20 cellular contexts compared by ENCODE assay signal in the genomic region with DNA sequence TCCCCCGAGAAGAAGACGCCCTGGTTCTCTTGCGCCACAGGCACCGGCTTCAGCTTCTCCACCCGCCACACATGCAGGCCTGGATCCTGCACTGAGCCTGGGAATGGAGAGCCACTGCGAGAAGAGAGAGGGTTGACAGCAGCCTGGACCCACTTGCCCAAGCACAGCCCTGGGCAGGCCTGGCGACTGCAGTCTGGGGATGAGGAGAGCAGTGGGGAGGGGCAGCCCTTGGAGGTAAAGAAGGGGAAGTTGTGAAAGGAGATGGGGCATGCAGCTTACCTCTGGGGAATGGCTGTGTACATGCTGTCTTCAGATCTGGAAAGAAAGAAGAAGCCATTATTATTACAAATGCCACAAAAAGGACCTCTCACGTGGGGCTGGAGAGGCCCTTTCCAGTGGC.
DNase-seq lines count a peak whose midpoint lies in the region; ATAC-seq and TF ChIP-seq lines count a peak whose summit lies in the region.
"Had no signal": no experiment of that assay in that cellular context is flagged by ENCODE, and none has a peak within 500 bp of the region (broad histone marks: within the 10 kb centered on the region; RNA-seq: fewer than 3 reads in every experiment).

No MANE protein-coding gene starts in this region.

- no peak for ATAC-seq in stimulated activated memory B cell treated with anti-CD40 and anti-IgM and Interleukin-4, amounts not matched to agents 10 μg/mL and 1 μg/mL and 100 μg/mL, for 72 hours
- ATAC-seq in GM19455 (IDR thresholded peaks at IDR 0.05; ENCODE audit: unreplicated experiment), result no peak
- no peak for ATAC-seq in GM18868 (IDR thresholded peaks at IDR 0.05; ENCODE audit: unreplicated experiment)
- ATAC-seq in GM19351 (IDR thresholded peaks at IDR 0.05; ENCODE audit: unreplicated experiment), result no peak
- ATAC-seq: stimulated activated effector memory CD8-positive, alpha-beta T cell treated with anti-CD3 and anti-CD28 coated beads, Interleukin-12 subunit alpha, Interleukin-12 subunit beta, amount 100 ng/mL, for 72 hours; T-cell had no signal

- peaks cover 74% of the 10 kb centered on the region for H3K36me3 Mint-ChIP-seq in dendritic cell treated with granulocyte-macrophage colony-stimulating factor and Interleukin-4, amounts not matched to agents 40 ng/mL and 50 ng/mL, for 4 days (ENCODE audit: low read depth)
- H3K36me3 Mint-ChIP-seq in stimulated activated memory B cell treated with anti-CD40 and anti-IgM and Interleukin-4, amounts not matched to agents 10 μg/mL and 1 μg/mL and 100 μg/mL, for 72 hours, result peaks cover 59% of the 10 kb centered on the region

- in situ Hi-C loops in GM13977 (cut with MboI; ENCODE audit: low pct_unique_long_range_greater_than_20kb, low sequenced_read_pairs, unreplicated experiment), result no loop called here

- TF ChIP-seq CTCF in GM13977 (IDR thresholded peaks at IDR 0.05; ENCODE audit: extremely low read depth, insufficient read depth, missing control alignments), result no peak

- H3K9me3 Mint-ChIP-seq in dendritic cell treated with granulocyte-macrophage colony-stimulating factor and Interleukin-4, amounts not matched to agents 40 ng/mL and 50 ng/mL, for 4 days, result no peaks in the 10 kb centered on the region
- H3K9me3 Mint-ChIP-seq in stimulated activated memory B cell treated with anti-CD40 and anti-IgM and Interleukin-4, amounts not matched to agents 10 μg/mL and 1 μg/mL and 100 μg/mL, for 72 hours, result no peaks in the 10 kb centered on the region

- H3K4me1 Mint-ChIP-seq in dendritic cell treated with granulocyte-macrophage colony-stimulating factor and Interleukin-4, amounts not matched to agents 40 ng/mL and 50 ng/mL, for 4 days (ENCODE audit: low read depth), result peaks cover 41% of the 10 kb centered on the region
- peaks cover 36% of the 10 kb centered on the region for H3K4me1 Mint-ChIP-seq in stimulated activated memory B cell treated with anti-CD40 and anti-IgM and Interleukin-4, amounts not matched to agents 10 μg/mL and 1 μg/mL and 100 μg/mL, for 72 hours

- H3K4me3 Mint-ChIP-seq in dendritic cell treated with granulocyte-macrophage colony-stimulating factor and Interleukin-4, amounts not matched to agents 40 ng/mL and 50 ng/mL, for 4 days, result no peak overlapping the region
- H3K4me3 Mint-ChIP-seq in stimulated activated memory B cell treated with anti-CD40 and anti-IgM and Interleukin-4, amounts not matched to agents 10 μg/mL and 1 μg/mL and 100 μg/mL, for 72 hours, result peak overlapping the region; percentile 44
- H3K4me3 Mint-ChIP-seq: endodermal cell; stimulated activated effector memory CD8-positive, alpha-beta T cell treated with anti-CD3 and anti-CD28 coated beads, Interleukin-12 subunit alpha, Interleukin-12 subunit beta, amount 100 ng/mL, for 72 hours; T-cell had no signal

- intact Hi-C loops in dendritic cell treated with granulocyte-macrophage colony-stimulating factor and Interleukin-4, amounts not matched to agents 40 ng/mL and 50 ng/mL, for 4 days (cut with micrococcal nuclease), result no loop called here

- DNase-seq in GM13977 (ENCODE audit: low spot score) (peak; percentile 2), NOMO-1 (lab: John Stamatoyannopoulos, UW; ENCODE audit: unreplicated experiment in 2 of 2) (peak; percentile 70 to 76)
- DNase-seq: activated naive CD4-positive, alpha-beta T cell treated with anti-CD3 and anti-CD28 coated beads, Interleukin-2, amount 50 U/mL, for 16 hours; activated T-cell treated with anti-CD3 and anti-CD28 coated beads, Interleukin-2, amount 50 U/mL, for 48 hours; cerebellar nuclear complex; COR-L47; EL; endodermal cell; glutamatergic neuron; MG63; midbrain; NCI-H187; NCI-H446; T-cell had no signal

- peak overlapping the region; percentile 63 for H3K27ac Mint-ChIP-seq in dendritic cell treated with granulocyte-macrophage colony-stimulating factor and Interleukin-4, amounts not matched to agents 40 ng/mL and 50 ng/mL, for 4 days
- peak overlapping the region; percentile 83 for H3K27ac Mint-ChIP-seq in stimulated activated memory B cell treated with anti-CD40 and anti-IgM and Interleukin-4, amounts not matched to agents 10 μg/mL and 1 μg/mL and 100 μg/mL, for 72 hours
- H3K27ac Mint-ChIP-seq: endodermal cell; stimulated activated effector memory CD8-positive, alpha-beta T cell treated with anti-CD3 and anti-CD28 coated beads, Interleukin-12 subunit alpha, Interleukin-12 subunit beta, amount 100 ng/mL, for 72 hours; T-cell had no signal

- H3K27me3 Mint-ChIP-seq in dendritic cell treated with granulocyte-macrophage colony-stimulating factor and Interleukin-4, amounts not matched to agents 40 ng/mL and 50 ng/mL, for 4 days, result no peaks in the 10 kb centered on the region
- no peaks in the 10 kb centered on the region for H3K27me3 Mint-ChIP-seq in stimulated activated memory B cell treated with anti-CD40 and anti-IgM and Interleukin-4, amounts not matched to agents 10 μg/mL and 1 μg/mL and 100 μg/mL, for 72 hours
- H3K27me3 Mint-ChIP-seq: T-cell had no signal
